In the genomic region with DNA sequence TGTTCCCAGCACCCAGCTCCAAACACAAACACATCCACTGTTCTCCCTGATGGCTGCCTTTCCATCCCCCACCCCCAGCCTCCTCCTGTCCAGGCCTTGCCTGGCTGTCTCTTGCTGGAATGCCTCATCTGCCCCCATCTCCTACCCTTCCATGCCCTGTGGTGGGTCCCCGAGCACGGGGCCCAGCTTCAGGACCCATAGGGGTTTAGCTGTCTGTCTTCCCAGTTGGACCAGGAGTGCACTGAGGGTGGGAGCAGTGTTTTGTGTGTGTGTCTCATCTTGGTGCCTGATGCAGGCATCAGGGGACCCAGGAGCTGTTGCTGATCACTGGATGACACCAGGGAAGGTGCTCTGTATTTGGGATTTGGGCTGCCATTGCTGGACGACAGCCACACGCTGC, we compare ENCODE assay signal across 28 cellular contexts. TPM values are rescaled to one million over a fixed set of nuclear protein-coding genes. Genes with fewer than 3 reads are reported as not detected.
A peak's percentile ranks its signal among the peaks of the same experiment; 100 is the strongest.
DNase-seq lines count a peak whose midpoint lies in the region; ATAC-seq, FAIRE-seq and TF ChIP-seq lines count a peak whose summit lies in the region.
"Had no signal": no experiment of that assay in that cellular context is flagged by ENCODE, and none has a peak within 500 bp of the region (broad histone marks: within the 10 kb centered on the region; RNA-seq: fewer than 3 reads in every experiment).

No MANE protein-coding gene starts in this region.

- no peak overlapping the region for H3K4me3 Mint-ChIP-seq in activated CD8-positive, alpha-beta memory T cell treated with anti-CD3 and anti-CD28 coated beads, Interleukin-2, amount 10 ng/mL, durations not matched to agents 7 days and 5 days
- H3K4me3 Mint-ChIP-seq in glutamatergic neuron (ENCODE audit: unreplicated experiment) (no peak overlapping the region), mesothelial cell of epicardium (no peak overlapping the region)
- H3K4me3 Mint-ChIP-seq: activated CD4-positive, alpha-beta memory T cell treated with anti-CD3 and anti-CD28 coated beads for 36 hours; activated naive CD8-positive, alpha-beta T cell; activated T-helper 17 cell treated with anti-CD3 and anti-CD28 coated beads, Interleukin-2, amount 50 U/mL, for 72 hours; CD8-positive, alpha-beta T cell; central memory CD8-positive, alpha-beta T cell; immature natural killer cell; stimulated activated naive CD8-positive, alpha-beta T cell treated with anti-CD3 and anti-CD28 coated beads, Interleukin-15, Interleukin-2, amounts not matched to agents 100 ng/mL and 50 ng/mL, for 24 hours had no signal

- no peak for ATAC-seq in activated CD8-positive, alpha-beta memory T cell treated with anti-CD3 and anti-CD28 coated beads, Interleukin-2, amount 10 ng/mL, durations not matched to agents 7 days and 5 days
- no peak for ATAC-seq in HG02981 (IDR thresholded peaks at IDR 0.05; ENCODE audit: unreplicated experiment)
- ATAC-seq: activated T-helper 17 cell treated with anti-CD3 and anti-CD28 coated beads, Interleukin-2, amount 50 U/mL, for 72 hours; CD8-positive, alpha-beta T cell; gastrocnemius medialis had no signal

- no peaks in the 10 kb centered on the region for H3K36me3 Mint-ChIP-seq in activated CD8-positive, alpha-beta memory T cell treated with anti-CD3 and anti-CD28 coated beads, Interleukin-2, amount 10 ng/mL, durations not matched to agents 7 days and 5 days
- no peaks in the 10 kb centered on the region for H3K36me3 Mint-ChIP-seq in glutamatergic neuron (ENCODE audit: unreplicated experiment)
- H3K36me3 Mint-ChIP-seq in mesothelial cell of epicardium = no peaks in the 10 kb centered on the region
- H3K36me3 Mint-ChIP-seq: activated CD4-positive, alpha-beta memory T cell treated with anti-CD3 and anti-CD28 coated beads for 36 hours; activated naive CD8-positive, alpha-beta T cell; CD8-positive, alpha-beta T cell; immature natural killer cell had no signal

- DNase-seq in activated CD8-positive, alpha-beta memory T cell treated with anti-CD3 and anti-CD28 coated beads, Interleukin-2, amount 50 U/mL, for 4 hours = peak; percentile 0
- DNase-seq in activated CD8-positive, alpha-beta memory T cell treated with anti-CD3 and anti-CD28 coated beads, Interleukin-2, amount 10 ng/mL, durations not matched to agents 7 days and 5 days = no peak
- peak; percentile 2 for DNase-seq in glutamatergic neuron
- DNase-seq in mesothelial cell of epicardium (ENCODE audit: low spot score in 2 of 2, unreplicated experiment in 2 of 2) = no peak
- DNase-seq in urothelium cell line (ENCODE audit: low spot score) = no peak
- DNase-seq in stimulated activated CD4-positive, alpha-beta T cell treated with anti-CD3 and anti-CD28 coated beads, Interleukin-15, amount 100 ng/mL, for 24 hours = no peak
- no peak for DNase-seq in DMS79 treated with DMSO at 0.1 percent for 48 hours (lab: John Stamatoyannopoulos, UW)
- DNase-seq: 8988T; activated CD4-positive, alpha-beta memory T cell treated with anti-CD3 and anti-CD28 coated beads for 36 hours; activated CD4-positive, CD25-positive, alpha-beta regulatory T cell treated with anti-CD3 and anti-CD28 coated beads, Interleukin-2, amount 50 U/mL, for 72 hours; CD8-positive, alpha-beta T cell; dermis blood vessel endothelial cell; gastrocnemius medialis; hypothalamus; immature natural killer cell; KBM-7; NCI-H1105 treated with DMSO at 0.1 percent for 48 hours; NCI-H2029; NCI-H2227 treated with DMSO at 0.1 percent for 48 hours; NCI-H69 had no signal

- H3K9me3 Mint-ChIP-seq in activated CD8-positive, alpha-beta memory T cell treated with anti-CD3 and anti-CD28 coated beads, Interleukin-2, amount 10 ng/mL, durations not matched to agents 7 days and 5 days (ENCODE audit: low read depth) = no peaks in the 10 kb centered on the region
- H3K9me3 Mint-ChIP-seq in glutamatergic neuron (ENCODE audit: unreplicated experiment) (peaks cover 3% of the 10 kb centered on the region), mesothelial cell of epicardium (no peaks in the 10 kb centered on the region)
- H3K9me3 Mint-ChIP-seq: activated CD4-positive, alpha-beta memory T cell treated with anti-CD3 and anti-CD28 coated beads for 36 hours; activated T-helper 17 cell treated with anti-CD3 and anti-CD28 coated beads, Interleukin-2, amount 50 U/mL, for 72 hours; CD8-positive, alpha-beta T cell; central memory CD8-positive, alpha-beta T cell; immature natural killer cell; stimulated activated naive CD8-positive, alpha-beta T cell treated with anti-CD3 and anti-CD28 coated beads, Interleukin-15, Interleukin-2, amounts not matched to agents 100 ng/mL and 50 ng/mL, for 24 hours had no signal

- H3K4me1 Mint-ChIP-seq in activated CD8-positive, alpha-beta memory T cell treated with anti-CD3 and anti-CD28 coated beads, Interleukin-2, amount 10 ng/mL, durations not matched to agents 7 days and 5 days = no peaks in the 10 kb centered on the region
- H3K4me1 Mint-ChIP-seq in glutamatergic neuron (ENCODE audit: low read depth, unreplicated experiment) (peaks cover 12% of the 10 kb centered on the region), mesothelial cell of epicardium (peaks cover 74% of the 10 kb centered on the region)
- H3K4me1 Mint-ChIP-seq: activated T-helper 17 cell treated with anti-CD3 and anti-CD28 coated beads, Interleukin-2, amount 50 U/mL, for 72 hours; central memory CD8-positive, alpha-beta T cell; immature natural killer cell had no signal

- no peak overlapping the region for H3K27ac Mint-ChIP-seq in activated CD8-positive, alpha-beta memory T cell treated with anti-CD3 and anti-CD28 coated beads, Interleukin-2, amount 10 ng/mL, durations not matched to agents 7 days and 5 days
- H3K27ac Mint-ChIP-seq in glutamatergic neuron (ENCODE audit: unreplicated experiment) = no peak overlapping the region
- peak overlapping the region; percentile 40 for H3K27ac Mint-ChIP-seq in mesothelial cell of epicardium
- H3K27ac Mint-ChIP-seq: activated CD4-positive, alpha-beta memory T cell treated with anti-CD3 and anti-CD28 coated beads for 36 hours; activated naive CD8-positive, alpha-beta T cell; activated T-helper 17 cell treated with anti-CD3 and anti-CD28 coated beads, Interleukin-2, amount 50 U/mL, for 72 hours; CD8-positive, alpha-beta T cell; immature natural killer cell; stimulated activated naive CD8-positive, alpha-beta T cell treated with anti-CD3 and anti-CD28 coated beads, Interleukin-15, Interleukin-2, amounts not matched to agents 100 ng/mL and 50 ng/mL, for 24 hours had no signal

- TF ChIP-seq CTCF in glutamatergic neuron (IDR thresholded peaks at IDR 0.05; ENCODE audit: partially characterized antibody, unreplicated experiment) (no peak), mesothelial cell of epicardium (IDR thresholded peaks at IDR 0.05; ENCODE audit: unreplicated experiment) (no peak)

- CTCF ChIA-PET in activated CD8-positive, alpha-beta memory T cell treated with anti-CD3 and anti-CD28 coated beads, Interleukin-2, amount 10 ng/mL, durations not matched to agents 7 days and 5 days (lab: Charles Lee) = no interaction called here

- peak; percentile 88 for FAIRE-seq in urothelium cell line (lab: Jason Lieb, UNC)
- FAIRE-seq: RCC 7860, TTC549 had no signal

- no peaks in the 10 kb centered on the region for H3K27me3 Mint-ChIP-seq in activated CD8-positive, alpha-beta memory T cell treated with anti-CD3 and anti-CD28 coated beads, Interleukin-2, amount 10 ng/mL, durations not matched to agents 7 days and 5 days
- peaks cover 8% of the 10 kb centered on the region for H3K27me3 Mint-ChIP-seq in glutamatergic neuron (ENCODE audit: unreplicated experiment)
- H3K27me3 Mint-ChIP-seq in mesothelial cell of epicardium (ENCODE audit: low read depth) = no peaks in the 10 kb centered on the region
- H3K27me3 Mint-ChIP-seq: activated naive CD8-positive, alpha-beta T cell; activated T-helper 17 cell treated with anti-CD3 and anti-CD28 coated beads, Interleukin-2, amount 50 U/mL, for 72 hours; central memory CD8-positive, alpha-beta T cell; stimulated activated naive CD8-positive, alpha-beta T cell treated with anti-CD3 and anti-CD28 coated beads, Interleukin-15, Interleukin-2, amounts not matched to agents 100 ng/mL and 50 ng/mL, for 24 hours had no signal

RNA-seq across cellular contexts. Expression of gene GLI2, which starts 34.5 kb away (rescaled TPM):
- total RNA-seq in activated CD8-positive, alpha-beta memory T cell treated with anti-CD3 and anti-CD28 coated beads, Interleukin-2, amount 10 ng/mL, durations not matched to agents 7 days and 5 days = 1 to 10 TPM in 1 of 2 experiments, under 1 TPM in 1; 0.28 to 1.3 TPM
- total RNA-seq in glutamatergic neuron (ENCODE audit: unreplicated experiment) (3.9 TPM), mesothelial cell of epicardium (65.3 to 67.0 TPM (median 65.6 TPM) in 3 replicates)
- total RNA-seq: activated CD4-positive, alpha-beta memory T cell treated with anti-CD3 and anti-CD28 coated beads for 36 hours; activated T-helper 17 cell treated with anti-CD3 and anti-CD28 coated beads, Interleukin-2, amount 50 U/mL, for 72 hours; CD8-positive, alpha-beta T cell; pulmonary artery endothelial cell had no signal

Comparison
In these comparisons a context has a peak if more than half of its experiments do, and no peak if none do; other contexts are left out.
1. DNase-seq: peak in activated CD8-positive, alpha-beta memory T cell treated with anti-CD3 and anti-CD28 coated beads, Interleukin-2, amount 50 U/mL, for 4 hours (single experiment) and glutamatergic neuron (single experiment); none in activated CD8-positive, alpha-beta memory T cell treated with anti-CD3 and anti-CD28 coated beads, Interleukin-2, amount 10 ng/mL, durations not matched to agents 7 days and 5 days (single experiment), mesothelial cell of epicardium (0 of 2), urothelium cell line (single experiment), stimulated activated CD4-positive, alpha-beta T cell treated with anti-CD3 and anti-CD28 coated beads, Interleukin-15, amount 100 ng/mL, for 24 hours (single experiment) and DMS79 treated with DMSO at 0.1 percent for 48 hours (single experiment).
2. RNA of gene GLI2, which starts 34.5 kb away (total RNA-seq): 65.3 to 67.0 TPM in mesothelial cell of epicardium; 3.9 TPM in glutamatergic neuron (single experiment) and 0.28 to 1.3 TPM in activated CD8-positive, alpha-beta memory T cell treated with anti-CD3 and anti-CD28 coated beads, Interleukin-2, amount 10 ng/mL, durations not matched to agents 7 days and 5 days; every median in the first group is over 10 times any median in the second.